ENCODE assay signal across 9 cellular contexts in genomic region chr9:94950733-94951590, GRCh38.
DNase-seq lines count a peak whose midpoint lies in the region; ATAC-seq and TF ChIP-seq lines count a peak whose summit lies in the region.
"Had no signal": no experiment of that assay in that cellular context is flagged by ENCODE, and none has a peak within 500 bp of the region (broad histone marks: within the 10 kb centered on the region; RNA-seq: fewer than 3 reads in every experiment).

No MANE protein-coding gene starts in this region.

- no peaks in the 10 kb centered on the region for H3K79me2 ChIP-seq in mammary epithelial cell (ENCODE audit: insufficient read depth, low read length)

- H3K18ac ChIP-seq in mesenchymal stem cell (ENCODE audit: low read depth in 1 of 2, low read length in 2 of 2), result no peak overlapping the region

- H3K9me3 ChIP-seq in mammary epithelial cell (replicated peaks; ENCODE audit: insufficient read depth, low read length), result no peaks in the 10 kb centered on the region
- no peaks in the 10 kb centered on the region for H3K9me3 ChIP-seq in mesenchymal stem cell (ENCODE audit: control insufficient read depth, low read length)
- no peaks in the 10 kb centered on the region for H3K9me3 ChIP-seq in aorta (ENCODE audit: control insufficient read depth, low read length)

- no peak overlapping the region for H3K4ac ChIP-seq in mesenchymal stem cell (ENCODE audit: low read depth in 1 of 2, low read length in 2 of 2)

- peak; percentile 40 for ATAC-seq in aorta (ENCODE audit: low FRiP score)
- ATAC-seq in GM21381 (IDR thresholded peaks at IDR 0.05; ENCODE audit: unreplicated experiment), result no peak

- no peaks in the 10 kb centered on the region for H3K9me3 Mint-ChIP-seq in MCF 10A (ENCODE audit: unreplicated experiment)
- no peaks in the 10 kb centered on the region for H3K9me3 Mint-ChIP-seq in chondrocyte (ENCODE audit: low read depth)

- no peak overlapping the region for H4K8ac ChIP-seq in mesenchymal stem cell (ENCODE audit: low read length)

- H2BK15ac ChIP-seq in mesenchymal stem cell (ENCODE audit: low read depth, poor library complexity, severe bottlenecking), result no peak overlapping the region

- no peak overlapping the region for H3K27ac ChIP-seq in mammary epithelial cell (ENCODE audit: insufficient read depth, low read depth, low read length)
- H3K27ac ChIP-seq in mesenchymal stem cell (ENCODE audit: low read length, poor library complexity, severe bottlenecking), result peak overlapping the region; percentile 63
- peak overlapping the region; percentile 66 to 88 for H3K27ac ChIP-seq in aorta (ENCODE audit: low read depth in 1 of 2, low read length in 2 of 2)

- H3K27ac Mint-ChIP-seq in MCF 10A (ENCODE audit: low read depth, unreplicated experiment) (peak overlapping the region; percentile 57), chondrocyte (ENCODE audit: unreplicated experiment) (peak overlapping the region; percentile 64)

- H3K36me3 Mint-ChIP-seq in MCF 10A (ENCODE audit: insufficient read depth, unreplicated experiment), result no peaks in the 10 kb centered on the region
- H3K36me3 Mint-ChIP-seq in chondrocyte (ENCODE audit: low read depth), result peaks cover 11% of the 10 kb centered on the region

- no peak overlapping the region for H3K23ac ChIP-seq in mesenchymal stem cell (ENCODE audit: low read length in 2 of 2)

- in situ Hi-C loops in mammary epithelial cell (cut with MboI; ENCODE audit: low sequenced_read_pairs in 2 of 2), result no loop called here

- H4K91ac ChIP-seq in mesenchymal stem cell (ENCODE audit: low read length), result no peak overlapping the region

- H3K4me1 Mint-ChIP-seq in MCF 10A (ENCODE audit: insufficient read depth, unreplicated experiment) (peaks cover 58% of the 10 kb centered on the region), chondrocyte (ENCODE audit: low read depth) (peaks cover 64% of the 10 kb centered on the region)

- WGBS in mammary epithelial cell (ENCODE audit: low coverage, missing lambda C conversion rate), result 77% methylated on average over 7 of the region's 7 CpGs
- WGBS in mesenchymal stem cell, result 75% methylated on average over 3 of the region's 7 CpGs
- WGBS in aorta, 2 donors, result 22 to 26% methylated on average over 7 of the region's 7 CpGs

- H2AFZ ChIP-seq in mammary epithelial cell (ENCODE audit: low read depth, low read length) (no peak overlapping the region), mesenchymal stem cell (ENCODE audit: low read depth, low read length) (no peak overlapping the region)

- H4K20me1 ChIP-seq in mammary epithelial cell (ENCODE audit: insufficient read depth, low read length), result no peaks in the 10 kb centered on the region

- H3K4me2 ChIP-seq in mammary epithelial cell (ENCODE audit: insufficient read depth, low read depth, low read length) (no peak overlapping the region), mesenchymal stem cell (ENCODE audit: low read length, poor library complexity, severe bottlenecking) (no peak overlapping the region)

- BruUV-seq in MCF 10A (replicated peaks; lab: Mats Ljungman, UMichigan), result no TSS peak
- no TSS peak for BruUV-seq in mammary epithelial cell (replicated peaks; lab: Mats Ljungman, UMichigan)

- no peaks in the 10 kb centered on the region for H3K27me3 ChIP-seq in mammary epithelial cell (ENCODE audit: insufficient read depth, low read length)
- H3K27me3 ChIP-seq in mesenchymal stem cell (ENCODE audit: control insufficient read depth in 1 of 2, insufficient read depth in 1 of 2, low read length in 2 of 2), result no peaks in the 10 kb centered on the region
- H3K27me3 ChIP-seq in aorta (ENCODE audit: control insufficient read depth in 1 of 2, insufficient read depth in 2 of 2, low read length in 1 of 2), result no peaks in the 10 kb centered on the region

- no peak overlapping the region for H2BK120ac ChIP-seq in mesenchymal stem cell (ENCODE audit: low read depth, low read length)

- intact Hi-C loops in MCF 10A (cut with micrococcal nuclease) (no loop called here), mammary epithelial cell (cut with micrococcal nuclease) (no loop called here), aorta (cut with DNase I) (loop anchor here in 1 of 2 donors (5.0 kb wide), 2 partner anchors 41 to 84 kb away; no protein-coding TSS in a partner anchor)

- peak; percentile 52 for DNase-seq in MCF 10A (ENCODE audit: unreplicated experiment)
- no peak for DNase-seq in mammary epithelial cell
- DNase-seq in chondrocyte (ENCODE audit: low spot score), result no peak
- DNase-seq in mesenchymal stem cell, result no peak
- DNase-seq in aorta, result no peak
- no peak for DNase-seq in NOMO-1 (lab: John Stamatoyannopoulos, UW; ENCODE audit: unreplicated experiment in 2 of 2)
- no peak for DNase-seq in NCI-H526 (lab: John Stamatoyannopoulos, UW)
- DNase-seq: NCI-H1105 treated with DMSO at 0.1 percent for 48 hours had no signal

- no peak for TF ChIP-seq CTCF in MCF 10A (IDR thresholded peaks at IDR 0.05; ENCODE audit: unreplicated experiment)
- TF ChIP-seq CTCF in mammary epithelial cell (conservative IDR thresholded peaks at IDR 0.05 in 1 of 2, IDR thresholded peaks at IDR 0.05 in 1 of 2; ENCODE audit: extremely low read depth in 1 of 2, insufficient read depth in 1 of 2, low read depth in 1 of 2, low read length in 2 of 2), result no peak
- TF ChIP-seq CTCF in chondrocyte (IDR thresholded peaks at IDR 0.05), result no peak

- no peaks in the 10 kb centered on the region for H3K36me3 ChIP-seq in mammary epithelial cell (ENCODE audit: insufficient read depth, low read length)
- peaks cover 0 to 7% of the 10 kb centered on the region in 2 experiments for H3K36me3 ChIP-seq in mesenchymal stem cell (ENCODE audit: control insufficient read depth in 1 of 2, insufficient read depth in 2 of 2, low read depth in 1 of 2, low read length in 2 of 2)
- peaks cover 0 to 3% of the 10 kb centered on the region in 2 donors for H3K36me3 ChIP-seq in aorta (ENCODE audit: control insufficient read depth in 1 of 2, insufficient read depth in 2 of 2, low read length in 1 of 2)

- CTCF ChIA-PET in MCF 10A (lab: Yijun Ruan, JAX), result interaction anchor here (0.9 to 1.7 kb wide), 4 partner anchors 52 to 174 kb away, joined by 3 to 4 read pairs (median 4); no protein-coding TSS in a partner anchor
- CTCF ChIA-PET in mammary epithelial cell (lab: Charles Lee; ENCODE audit: low non-redundant PET), result no interaction called here

- H3K79me1 ChIP-seq in mesenchymal stem cell (replicated peaks; ENCODE audit: low read length, poor library complexity, severe bottlenecking), result peaks cover 4% of the 10 kb centered on the region

- peaks cover 47% of the 10 kb centered on the region for H3K4me1 ChIP-seq in mammary epithelial cell (ENCODE audit: insufficient read depth, low read length)
- H3K4me1 ChIP-seq in mesenchymal stem cell (ENCODE audit: control insufficient read depth, insufficient read depth, low read depth, low read length), result peaks cover 25% of the 10 kb centered on the region
- peaks cover 7 to 11% of the 10 kb centered on the region in 2 donors for H3K4me1 ChIP-seq in aorta (ENCODE audit: control insufficient read depth in 1 of 2, insufficient read depth in 2 of 2, low read length in 2 of 2)

- peak overlapping the region; percentile 55 for H2AK5ac ChIP-seq in mesenchymal stem cell (ENCODE audit: low read length, severe bottlenecking)

- POLR2A ChIA-PET in MCF 10A (lab: Yijun Ruan, JAX), result interaction anchor here (0.7 to 2.5 kb wide), 7 partner anchors 22 to 167 kb away, joined by 3 to 11 read pairs (median 4); no protein-coding TSS in a partner anchor

- H3K9ac ChIP-seq in mammary epithelial cell (ENCODE audit: insufficient read depth, low read length) (no peak overlapping the region), mesenchymal stem cell (ENCODE audit: low read length) (no peak overlapping the region)

- H3K4me3 ChIP-seq in mammary epithelial cell (replicated peaks in 1 of 3; ENCODE audit: insufficient read depth in 1 of 3, low read depth in 2 of 3, low read length in 3 of 3) (no peak overlapping the region), mesenchymal stem cell (ENCODE audit: insufficient read depth in 1 of 2, low read depth in 1 of 2, low read length in 2 of 2) (no peak overlapping the region), aorta (ENCODE audit: low read length in 2 of 2) (no peak overlapping the region)

- H3K4me3 Mint-ChIP-seq in MCF 10A (ENCODE audit: unreplicated experiment) (no peak overlapping the region), chondrocyte (ENCODE audit: unreplicated experiment) (no peak overlapping the region)

- H2BK12ac ChIP-seq in mesenchymal stem cell (ENCODE audit: low read length in 2 of 2), result no peak overlapping the region

- H3K14ac ChIP-seq in mesenchymal stem cell (ENCODE audit: low read length in 2 of 2), result no peak overlapping the region

- dilution Hi-C loops in mammary epithelial cell (cut with HindIII; ENCODE audit: low sequenced_read_pairs), result loop anchor here (5.0 kb wide), 1 partner anchor 84 kb away; no protein-coding TSS in a partner anchor

- H3K27me3 Mint-ChIP-seq in MCF 10A (ENCODE audit: insufficient read depth, unreplicated experiment), result no peaks in the 10 kb centered on the region
- H3K27me3 Mint-ChIP-seq in chondrocyte (ENCODE audit: low read depth), result no peaks in the 10 kb centered on the region

- no peak overlapping the region for H2BK5ac ChIP-seq in mesenchymal stem cell (ENCODE audit: low read depth, low read length, poor library complexity, severe bottlenecking)
